In genomic region chr17:7561028-7561575, GRCh38 we compare ENCODE assay signal across 8 cellular contexts. TPM values are rescaled to one million over a fixed set of nuclear protein-coding genes. Genes with fewer than 3 reads are reported as not detected.
DNase-seq lines count a peak whose midpoint lies in the region; ATAC-seq and TF ChIP-seq lines count a peak whose summit lies in the region.

No MANE protein-coding gene starts in this region.

- H3K27ac ChIP-seq in AG04450 (ENCODE audit: low read depth, low read length) (peak overlapping the region; percentile 83), right lobe of liver (peak overlapping the region; percentile 72 to 79 (median 78))

- intact Hi-C loops in right lobe of liver (cut with DNase I): loop anchor here (5.0 to 10.0 kb wide), 2 partner anchors 46 to 49 kb away; no protein-coding TSS in a partner anchor

- no peaks in the 10 kb centered on the region; the same call in 1 of the 2 replicates for H3K9me3 ChIP-seq in AG04450 (ENCODE audit: control insufficient read depth, insufficient read depth, low read length)
- H3K9me3 ChIP-seq in right lobe of liver: no peaks in the 10 kb centered on the region

- WGBS in right lobe of liver (ENCODE audit: insufficient coverage, low coverage, low lambda C conversion rate, missing lambda C conversion rate): 0% methylated on average over 16 of the region's 32 CpGs

- no peak for TF ChIP-seq POLR2A in right lobe of liver (IDR thresholded peaks at IDR 0.05)

- H3K36me3 ChIP-seq in right lobe of liver: peaks cover 0 to 19% (median 3%) of the 10 kb centered on the region in 4 donors

- H3K4me3 ChIP-seq in AG04450 (ENCODE audit: low read depth, low read length) (peak overlapping the region; percentile 82), right lobe of liver (peak overlapping the region; percentile 82 to 99 (median 94))

- no peaks in the 10 kb centered on the region for H3K27me3 ChIP-seq in AG04450 (ENCODE audit: control insufficient read depth, insufficient read depth, low read length)
- H3K27me3 ChIP-seq in right lobe of liver: no peaks in the 10 kb centered on the region

- TF ChIP-seq CTCF in AG04450 (IDR thresholded peaks at IDR 0.05; ENCODE audit: low read depth, low read length) (peak; percentile 83), right lobe of liver (IDR thresholded peaks at IDR 0.05) (peak; percentile 78 to 88 (median 84))

- H3K4me1 ChIP-seq in right lobe of liver: peaks cover 0 to 30% (median 15%) of the 10 kb centered on the region in 4 donors

- POLR2A ChIA-PET in AG04450 (lab: Yijun Ruan, JAX): interaction anchor here (0.6 to 1.8 kb wide), 10 partner anchors 12 to 157 kb away, joined by 3 to 9 read pairs (median 4); partner anchors contain the start of genes MPDU1, POLR2A, SPEM1 and TMEM256

- CTCF ChIA-PET in AG04450 (lab: Charles Lee): interaction anchor here (0.5 to 3.1 kb wide), 71 partner anchors 9 to 515 kb away, joined by 3 to 116 read pairs (median 5); partner anchors contain the start of genes CD68, MPDU1, NEURL4 and NLGN2

- peak; percentile 54 for ATAC-seq in GM18873 (IDR thresholded peaks at IDR 0.05; ENCODE audit: low FRiP score, unreplicated experiment)
- ATAC-seq in HG03439 (IDR thresholded peaks at IDR 0.05; ENCODE audit: unreplicated experiment): peak; percentile 49
- peak; percentile 77 to 87 (median 80) for ATAC-seq in right lobe of liver

- DNase-seq in AG04450 (ENCODE audit: low read depth, low spot score): peak; percentile 61
- peak; percentile 88 for DNase-seq in NCI-H69 (lab: John Stamatoyannopoulos, UW)
- peak; percentile 89 to 93 for DNase-seq in activated CD4-positive, alpha-beta T cell treated with anti-CD3 and anti-CD28 coated beads, Interleukin-2, amount 50 U/mL, for 48 hours
- peak; percentile 67 to 88 for DNase-seq in dermis microvascular lymphatic vessel endothelial cell (ENCODE audit: low read depth in 2 of 2)
- DNase-seq in right lobe of liver: peak; percentile 94 to 95 (median 95)
- peak; percentile 82 to 84 for DNase-seq in stimulated activated CD4-positive, alpha-beta T cell treated with anti-CD3 and anti-CD28 coated beads, Interleukin-4, amount 100 ng/mL, for 4 hours

RNA-seq across cellular contexts. Expression of gene SENP3, which starts 0.6 kb away (rescaled TPM):
- 67.6 and 73.4 TPM in 2 replicates for polyA plus RNA-seq in AG04450 (2011; rRNA removed)
- polyA minus RNA-seq in AG04450 (2011; rRNA and poly(A)+ RNA removed): 58.9 and 63.0 TPM in 2 replicates
- total RNA-seq in dermis microvascular lymphatic vessel endothelial cell (61.2 and 74.1 TPM in 2 replicates), right lobe of liver (10 to 100 TPM; 12.3 to 33.9 (median 15.1) TPM)

RNA-seq across cellular contexts. Expression of gene TNFSF13, which starts 2.6 kb away (rescaled TPM):
- polyA plus RNA-seq in AG04450 (2011; rRNA removed): 0.83 and 1.0 TPM in 2 replicates
- polyA minus RNA-seq in AG04450 (2011; rRNA and poly(A)+ RNA removed): 0.70 and 0.92 TPM in 2 replicates
- total RNA-seq in dermis microvascular lymphatic vessel endothelial cell (0.25 and 0.26 TPM in 2 replicates), right lobe of liver (10 to 100 TPM in 2 of 6 experiments, 1 to 10 TPM in 4; 4.3 to 13.0 (median 6.2) TPM)

RNA-seq across cellular contexts. Expression of gene TNFSF12, which starts 12.2 kb away (rescaled TPM):
- 26.0 and 27.1 TPM in 2 replicates for polyA plus RNA-seq in AG04450 (2011; rRNA removed)
- polyA minus RNA-seq in AG04450 (2011; rRNA and poly(A)+ RNA removed): 7.1 and 10.1 TPM in 2 replicates
- total RNA-seq in dermis microvascular lymphatic vessel endothelial cell (4.7 and 9.4 TPM in 2 replicates), right lobe of liver (10 to 100 TPM in 4 of 6 experiments, 1 to 10 TPM in 2; 6.1 to 14.7 (median 11.4) TPM)

RNA-seq across cellular contexts. Expression of gene CD68, which starts 18.3 kb away (rescaled TPM):
- polyA plus RNA-seq in AG04450 (2011; rRNA removed): 34.1 and 39.6 TPM in 2 replicates
- 11.6 and 21.2 TPM in 2 replicates for polyA minus RNA-seq in AG04450 (2011; rRNA and poly(A)+ RNA removed)
- 0.77 and 1.5 TPM in 2 replicates for total RNA-seq in dermis microvascular lymphatic vessel endothelial cell
- total RNA-seq in right lobe of liver: 100 to 1,000 TPM in 1 of 6 experiments, 10 to 100 TPM in 5; 31.6 to 179 (median 51.1) TPM

RNA-seq across cellular contexts. Expression of gene MPDU1, which starts 22.6 kb away (rescaled TPM):
- polyA plus RNA-seq in AG04450 (2011; rRNA removed): 128 and 131 TPM in 2 replicates
- polyA minus RNA-seq in AG04450 (2011; rRNA and poly(A)+ RNA removed): 79.9 and 99.2 TPM in 2 replicates
- total RNA-seq in dermis microvascular lymphatic vessel endothelial cell: 70.0 and 98.1 TPM in 2 replicates
- 100 to 1,000 TPM in 2 of 6 experiments, 10 to 100 TPM in 4; 54.2 to 199 (median 63.3) TPM for total RNA-seq in right lobe of liver

Comparison
In these comparisons a context has a peak if more than half of its experiments do, and no peak if none do; other contexts are left out.
1. Peak in every context shown above with its lines: DNase-seq, ATAC-seq, H3K4me3 ChIP-seq and H3K27ac ChIP-seq.